In genomic region chr13:33015275-33015674, GRCh38 we compare ENCODE assay signal across 13 cellular contexts. TPM values are rescaled to one million over a fixed set of nuclear protein-coding genes. Genes with fewer than 3 reads are reported as not detected.
DNase-seq lines count a peak whose midpoint lies in the region; ATAC-seq lines count a peak whose summit lies in the region.
"Had no signal": no experiment of that assay in that cellular context is flagged by ENCODE, and none has a peak within 500 bp of the region (broad histone marks: within the 10 kb centered on the region; RNA-seq: fewer than 3 reads in every experiment).

No MANE protein-coding gene starts in this region.

- ATAC-seq in GM19467 (IDR thresholded peaks at IDR 0.05; ENCODE audit: unreplicated experiment): no peak

- H3K4me3 Mint-ChIP-seq in activated T-cell treated with anti-CD3 and anti-CD28 coated beads, Interleukin-2, amount 50 U/mL, for 24 hours: peak overlapping the region; percentile 42
- peak overlapping the region; percentile 74 for H3K4me3 Mint-ChIP-seq in activated T-helper 2 cell treated with anti-CD3 and anti-CD28 coated beads, Interferon-gamma antibody, Interleukin-2, Interleukin-4, amounts not matched to agents 10 μg/mL and 5 μg/mL and 100 μg/mL, durations not matched to agents 14 hours and 24 hours and 36 hours (ENCODE audit: low read depth)

- peaks cover 0 to 36% (median 17%) of the 10 kb centered on the region in 5 donors for H3K4me1 ChIP-seq in subcutaneous abdominal adipose tissue (ENCODE audit: control insufficient read depth in 5 of 5, insufficient read depth in 5 of 5, low read length in 5 of 5)

- peak overlapping the region in 3 of 5 donors; percentile 29 to 66 (median 55) for H3K9ac ChIP-seq in subcutaneous abdominal adipose tissue (ENCODE audit: low read length in 5 of 5)

- H3K27ac Mint-ChIP-seq in activated T-cell treated with anti-CD3 and anti-CD28 coated beads, Interleukin-2, amount 50 U/mL, for 24 hours: peak overlapping the region; percentile 30
- no peak overlapping the region for H3K27ac Mint-ChIP-seq in activated T-helper 2 cell treated with anti-CD3 and anti-CD28 coated beads, Interferon-gamma antibody, Interleukin-2, Interleukin-4, amounts not matched to agents 10 μg/mL and 5 μg/mL and 100 μg/mL, durations not matched to agents 14 hours and 24 hours and 36 hours

- no peaks in the 10 kb centered on the region for H3K9me3 Mint-ChIP-seq in activated T-cell treated with anti-CD3 and anti-CD28 coated beads, Interleukin-2, amount 50 U/mL, for 24 hours
- no peaks in the 10 kb centered on the region for H3K9me3 Mint-ChIP-seq in activated T-helper 2 cell treated with anti-CD3 and anti-CD28 coated beads, Interferon-gamma antibody, Interleukin-2, Interleukin-4, amounts not matched to agents 10 μg/mL and 5 μg/mL and 100 μg/mL, durations not matched to agents 14 hours and 24 hours and 36 hours

- H3K36me3 ChIP-seq in subcutaneous abdominal adipose tissue (ENCODE audit: control insufficient read depth in 5 of 5, insufficient read depth in 5 of 5, low read length in 5 of 5): peaks cover 0 to 2% (median 0%) of the 10 kb centered on the region in 5 donors
- H3K36me3 ChIP-seq: ascending aorta, Peyer's patch had no signal

- H3K4me3 ChIP-seq in subcutaneous abdominal adipose tissue (ENCODE audit: low read depth in 1 of 5, low read length in 5 of 5): peak overlapping the region; percentile 48 to 67 (median 61)

- peaks cover 11% of the 10 kb centered on the region for H3K4me1 Mint-ChIP-seq in activated T-cell treated with anti-CD3 and anti-CD28 coated beads, Interleukin-2, amount 50 U/mL, for 24 hours (ENCODE audit: low read depth)
- H3K4me1 Mint-ChIP-seq in activated T-helper 2 cell treated with anti-CD3 and anti-CD28 coated beads, Interferon-gamma antibody, Interleukin-2, Interleukin-4, amounts not matched to agents 10 μg/mL and 5 μg/mL and 100 μg/mL, durations not matched to agents 14 hours and 24 hours and 36 hours (ENCODE audit: low read depth): peaks cover 20% of the 10 kb centered on the region

- intact Hi-C loops in activated T-helper 2 cell treated with anti-CD3 and anti-CD28 coated beads, Interferon-gamma antibody, Interleukin-2, Interleukin-4, amounts not matched to agents 10 μg/mL and 5 μg/mL and 100 μg/mL, durations not matched to agents 14 hours and 24 hours and 36 hours (cut with micrococcal nuclease): loop anchor here (5.0 to 10.0 kb wide), 4 partner anchors 170 to 378 kb away; no protein-coding TSS in a partner anchor

- no peaks in the 10 kb centered on the region for H3K36me3 Mint-ChIP-seq in activated T-cell treated with anti-CD3 and anti-CD28 coated beads, Interleukin-2, amount 50 U/mL, for 24 hours (ENCODE audit: low read depth)
- no peaks in the 10 kb centered on the region for H3K36me3 Mint-ChIP-seq in activated T-helper 2 cell treated with anti-CD3 and anti-CD28 coated beads, Interferon-gamma antibody, Interleukin-2, Interleukin-4, amounts not matched to agents 10 μg/mL and 5 μg/mL and 100 μg/mL, durations not matched to agents 14 hours and 24 hours and 36 hours (ENCODE audit: low read depth)

- H3K9me3 ChIP-seq in subcutaneous abdominal adipose tissue (ENCODE audit: control insufficient read depth in 5 of 5, low read length in 5 of 5): no peaks in the 10 kb centered on the region
- H3K9me3 ChIP-seq: ascending aorta, Peyer's patch had no signal

- peaks cover 79% of the 10 kb centered on the region for H3K27me3 Mint-ChIP-seq in activated T-cell treated with anti-CD3 and anti-CD28 coated beads, Interleukin-2, amount 50 U/mL, for 24 hours
- H3K27me3 Mint-ChIP-seq in activated T-helper 2 cell treated with anti-CD3 and anti-CD28 coated beads, Interferon-gamma antibody, Interleukin-2, Interleukin-4, amounts not matched to agents 10 μg/mL and 5 μg/mL and 100 μg/mL, durations not matched to agents 14 hours and 24 hours and 36 hours (ENCODE audit: low read depth): peaks cover 64% of the 10 kb centered on the region

- no peaks in the 10 kb centered on the region for H3K27me3 ChIP-seq in subcutaneous abdominal adipose tissue (ENCODE audit: control insufficient read depth in 5 of 5, insufficient read depth in 4 of 5, low read length in 5 of 5)
- H3K27me3 ChIP-seq: ascending aorta, Peyer's patch had no signal

- peak overlapping the region; percentile 76 for H3K27ac ChIP-seq in subcutaneous abdominal adipose tissue (ENCODE audit: low read depth, low read length)
- H3K27ac ChIP-seq: ascending aorta, HL-60 had no signal

- DNase-seq in activated T-cell treated with anti-CD3 and anti-CD28 coated beads, Interleukin-2, amount 50 U/mL, for 24 hours: no peak
- no peak for DNase-seq in activated T-cell treated with anti-CD3 and anti-CD28 coated beads for 4 hours
- DNase-seq in activated T-helper 2 cell treated with anti-CD3 and anti-CD28 coated beads, Interferon-gamma antibody, Interleukin-2, Interleukin-4, amounts not matched to agents 10 μg/mL and 5 μg/mL and 100 μg/mL, durations not matched to agents 14 hours and 24 hours and 36 hours (ENCODE audit: low spot score): no peak
- DNase-seq in kidney tubule cell (ENCODE audit: low spot score): peak; percentile 13
- no peak for DNase-seq in inferior parietal cortex (ENCODE audit: extremely low spot score)
- no peak for DNase-seq in SKM-1 (lab: John Stamatoyannopoulos, UW; ENCODE audit: unreplicated experiment)
- DNase-seq: midbrain, NCI-H1694 treated with DMSO at 0.1 percent for 48 hours had no signal

RNA-seq across cellular contexts. Expression of gene KL, which starts 0.9 kb away (rescaled TPM):
- total RNA-seq in activated T-helper 2 cell treated with anti-CD3 and anti-CD28 coated beads, Interferon-gamma antibody, Interleukin-2, Interleukin-4, amounts not matched to agents 10 μg/mL and 5 μg/mL and 100 μg/mL, durations not matched to agents 14 hours and 24 hours and 36 hours: 0.14 TPM in 2 replicates
